Comparison of ENCODE assay signal across 8 cellular contexts in the genomic region with DNA sequence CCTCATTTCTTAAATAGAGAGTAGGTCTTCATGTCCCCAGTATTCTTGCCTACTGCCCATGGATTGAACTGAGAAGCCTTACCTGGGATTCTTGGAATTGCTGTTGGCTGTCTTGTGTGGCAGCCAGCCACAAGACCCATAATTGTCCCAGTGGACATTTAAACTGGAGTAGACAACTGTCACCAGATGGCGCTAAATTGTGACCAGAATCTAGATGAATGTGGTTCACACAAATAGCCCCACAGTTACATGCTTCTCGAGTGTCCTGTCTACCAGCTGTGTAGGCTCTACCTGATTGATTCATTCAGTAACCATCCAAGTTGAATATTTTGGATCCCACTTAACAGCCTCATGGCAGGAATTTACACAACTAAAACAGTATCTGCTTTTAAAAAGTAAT.
A peak's percentile ranks its signal among the peaks of the same experiment; 100 is the strongest.
DNase-seq lines count a peak whose midpoint lies in the region; ATAC-seq, FAIRE-seq and TF ChIP-seq lines count a peak whose summit lies in the region.

No MANE protein-coding gene starts in this region.

- no peak overlapping the region for H3K4me3 Mint-ChIP-seq in activated naive CD8-positive, alpha-beta T cell treated with anti-CD3 and anti-CD28 coated beads, Interleukin-2, amount 50 U/mL, for 24 hours
- no peak overlapping the region for H3K4me3 Mint-ChIP-seq in activated naive CD8-positive, alpha-beta T cell treated with anti-CD3 and anti-CD28 coated beads for 36 hours
- H3K4me3 Mint-ChIP-seq in memory B cell = no peak overlapping the region
- no peak overlapping the region for H3K4me3 Mint-ChIP-seq in activated T-helper 2 cell treated with anti-CD3 and anti-CD28 coated beads, Interferon-gamma antibody, Interleukin-2, Interleukin-4, amounts not matched to agents 10 μg/mL and 5 μg/mL and 100 μg/mL, durations not matched to agents 14 hours and 24 hours and 36 hours (ENCODE audit: low read depth)

- CTCF ChIA-PET in K562 (lab: Yijun Ruan, JAX; ENCODE audit: low intra/inter-chr PET ratio) = interaction anchor here (0.6 to 1.1 kb wide), 2 partner anchors 19 to 61 kb away, joined by 3 read pairs; no protein-coding TSS in a partner anchor

- no peaks in the 10 kb centered on the region for H3K27me3 ChIP-seq in K562 (ENCODE audit: control insufficient read depth in 2 of 2, insufficient read depth in 2 of 2, low read length in 2 of 2)

- H3K4me2 ChIP-seq in K562 (ENCODE audit: insufficient read depth, low read length) = no peak overlapping the region

- H2AFZ ChIP-seq in K562 (ENCODE audit: low read depth, low read length) = no peak overlapping the region

- no peaks in the 10 kb centered on the region for H3K36me3 Mint-ChIP-seq in activated naive CD8-positive, alpha-beta T cell treated with anti-CD3 and anti-CD28 coated beads, Interleukin-2, amount 50 U/mL, for 24 hours (ENCODE audit: low read depth)
- H3K36me3 Mint-ChIP-seq in activated naive CD8-positive, alpha-beta T cell treated with anti-CD3 and anti-CD28 coated beads for 36 hours = peaks cover 9% of the 10 kb centered on the region
- H3K36me3 Mint-ChIP-seq in memory B cell = no peaks in the 10 kb centered on the region
- H3K36me3 Mint-ChIP-seq in activated T-helper 2 cell treated with anti-CD3 and anti-CD28 coated beads, Interferon-gamma antibody, Interleukin-2, Interleukin-4, amounts not matched to agents 10 μg/mL and 5 μg/mL and 100 μg/mL, durations not matched to agents 14 hours and 24 hours and 36 hours (ENCODE audit: low read depth) = no peaks in the 10 kb centered on the region

- TF ChIP-seq EP300 in K562 (IDR thresholded peaks at IDR 0.05; ENCODE audit: low read length) = no peak

- peak; percentile 76 for FAIRE-seq in K562 (lab: Jason Lieb, UNC)

- BruUV-seq in K562 (replicated peaks; lab: Mats Ljungman, UMichigan) = no TSS peak

- peaks cover 76% of the 10 kb centered on the region for H3K79me2 ChIP-seq in K562 (ENCODE audit: control insufficient read depth, insufficient read depth, low read length)

- H3K9me3 Mint-ChIP-seq in activated naive CD8-positive, alpha-beta T cell treated with anti-CD3 and anti-CD28 coated beads, Interleukin-2, amount 50 U/mL, for 24 hours = no peaks in the 10 kb centered on the region
- no peaks in the 10 kb centered on the region for H3K9me3 Mint-ChIP-seq in activated naive CD8-positive, alpha-beta T cell treated with anti-CD3 and anti-CD28 coated beads for 36 hours
- H3K9me3 Mint-ChIP-seq in memory B cell = no peaks in the 10 kb centered on the region
- no peaks in the 10 kb centered on the region for H3K9me3 Mint-ChIP-seq in activated T-helper 2 cell treated with anti-CD3 and anti-CD28 coated beads, Interferon-gamma antibody, Interleukin-2, Interleukin-4, amounts not matched to agents 10 μg/mL and 5 μg/mL and 100 μg/mL, durations not matched to agents 14 hours and 24 hours and 36 hours

- TF ChIP-seq CTCF in K562 (IDR thresholded peaks at IDR 0.05 in 2 of 3, conservative IDR thresholded peaks at IDR 0.05 in 1 of 3; ENCODE audit: insufficient read depth in 2 of 3, low read depth in 1 of 3, low read length in 3 of 3) = peak; percentile 67 to 72 (median 68)

- WGBS in K562 (ENCODE audit: insufficient coverage, low coverage, missing lambda C conversion rate) = 0% methylated on average over 2 of the region's 2 CpGs

- no peaks in the 10 kb centered on the region for H3K9me3 ChIP-seq in K562 (replicated peaks; ENCODE audit: control insufficient read depth, insufficient read depth, low read depth, low read length)

- no peak for TF ChIP-seq POLR2A in K562 (conservative IDR thresholded peaks at IDR 0.05)

- no peak for DNase-seq in activated naive CD8-positive, alpha-beta T cell treated with anti-CD3 and anti-CD28 coated beads, Interleukin-2, amount 50 U/mL, for 24 hours
- DNase-seq in activated naive CD8-positive, alpha-beta T cell treated with anti-CD3 and anti-CD28 coated beads for 36 hours = no peak
- DNase-seq in NCI-H226 (peak; percentile 55), K562 (ENCODE audit: extremely low read depth in 1 of 4, low spot score in 3 of 4) (peak; percentile 21 to 76 (median 41)), memory B cell (ENCODE audit: low spot score in 2 of 2) (no peak)
- DNase-seq in effector CD4-positive, alpha-beta T cell = no peak
- DNase-seq in activated T-helper 2 cell treated with anti-CD3 and anti-CD28 coated beads, Interferon-gamma antibody, Interleukin-2, Interleukin-4, amounts not matched to agents 10 μg/mL and 5 μg/mL and 100 μg/mL, durations not matched to agents 14 hours and 24 hours and 36 hours (ENCODE audit: low spot score) = no peak

- H3K4me3 ChIP-seq in K562 = no peak overlapping the region

- H3K36me3 ChIP-seq in K562 (ENCODE audit: control insufficient read depth, insufficient read depth, low read length) = no peaks in the 10 kb centered on the region

- H3K27ac Mint-ChIP-seq in activated naive CD8-positive, alpha-beta T cell treated with anti-CD3 and anti-CD28 coated beads, Interleukin-2, amount 50 U/mL, for 24 hours = peak overlapping the region; percentile 60
- no peak overlapping the region for H3K27ac Mint-ChIP-seq in activated naive CD8-positive, alpha-beta T cell treated with anti-CD3 and anti-CD28 coated beads for 36 hours
- H3K27ac Mint-ChIP-seq in memory B cell = peak overlapping the region; percentile 38
- no peak overlapping the region for H3K27ac Mint-ChIP-seq in activated T-helper 2 cell treated with anti-CD3 and anti-CD28 coated beads, Interferon-gamma antibody, Interleukin-2, Interleukin-4, amounts not matched to agents 10 μg/mL and 5 μg/mL and 100 μg/mL, durations not matched to agents 14 hours and 24 hours and 36 hours

- TF ChIP-seq RAD21 in K562 (CRISPR knock-in tag; conservative IDR thresholded peaks at IDR 0.05 in 1 of 2, IDR thresholded peaks at IDR 0.05 in 1 of 2) = peak; percentile 46 to 71

- no peak overlapping the region for H3K9ac ChIP-seq in K562 (ENCODE audit: insufficient read depth in 1 of 2, low read depth in 2 of 2, low read length in 2 of 2)

- H3K27ac ChIP-seq in K562 (ENCODE audit: extremely low read depth, low read depth, low read length) = no peak overlapping the region

- intact Hi-C loops in K562 (cut with micrococcal nuclease) = loop anchor here (2.0 kb wide), 1 partner anchor 60 kb away; no protein-coding TSS in a partner anchor
- intact Hi-C loops in activated T-helper 2 cell treated with anti-CD3 and anti-CD28 coated beads, Interferon-gamma antibody, Interleukin-2, Interleukin-4, amounts not matched to agents 10 μg/mL and 5 μg/mL and 100 μg/mL, durations not matched to agents 14 hours and 24 hours and 36 hours (cut with micrococcal nuclease) = loop anchor here (2.0 kb wide), 1 partner anchor 52 kb away; no protein-coding TSS in a partner anchor

- H3K9me1 ChIP-seq in K562 (ENCODE audit: control insufficient read depth, insufficient read depth, low read length) = no peaks in the 10 kb centered on the region

- H3K4me1 ChIP-seq in K562 (replicated peaks in 1 of 2; ENCODE audit: control insufficient read depth in 2 of 2, insufficient read depth in 2 of 2, low read length in 2 of 2) = peaks cover 0 to 18% of the 10 kb centered on the region in 2 experiments; a peak in 2 of 5 replicates

- POLR2A ChIA-PET in K562 (lab: Yijun Ruan, JAX) = interaction anchor here (0.5 to 1.6 kb wide), 4 partner anchors 19 to 1203 kb away, joined by 3 to 4 read pairs (median 4); no protein-coding TSS in a partner anchor

- ATAC-seq in activated naive CD8-positive, alpha-beta T cell treated with anti-CD3 and anti-CD28 coated beads, Interleukin-2, amount 50 U/mL, for 24 hours = no peak
- ATAC-seq in HG02884 (IDR thresholded peaks at IDR 0.05; ENCODE audit: unreplicated experiment) (peak; percentile 66), K562 (peak; percentile 93), memory B cell (ENCODE audit: low read depth) (peak; percentile 64)

- no peaks in the 10 kb centered on the region for H3K27me3 Mint-ChIP-seq in activated naive CD8-positive, alpha-beta T cell treated with anti-CD3 and anti-CD28 coated beads, Interleukin-2, amount 50 U/mL, for 24 hours
- no peaks in the 10 kb centered on the region for H3K27me3 Mint-ChIP-seq in activated naive CD8-positive, alpha-beta T cell treated with anti-CD3 and anti-CD28 coated beads for 36 hours
- H3K27me3 Mint-ChIP-seq in memory B cell = no peaks in the 10 kb centered on the region
- H3K27me3 Mint-ChIP-seq in activated T-helper 2 cell treated with anti-CD3 and anti-CD28 coated beads, Interferon-gamma antibody, Interleukin-2, Interleukin-4, amounts not matched to agents 10 μg/mL and 5 μg/mL and 100 μg/mL, durations not matched to agents 14 hours and 24 hours and 36 hours (ENCODE audit: low read depth) = no peaks in the 10 kb centered on the region

- H4K20me1 ChIP-seq in K562 (replicated peaks; ENCODE audit: control insufficient read depth, insufficient read depth, low read length) = peaks cover 18% of the 10 kb centered on the region

- peaks cover 92% of the 10 kb centered on the region for H3K4me1 Mint-ChIP-seq in activated naive CD8-positive, alpha-beta T cell treated with anti-CD3 and anti-CD28 coated beads, Interleukin-2, amount 50 U/mL, for 24 hours
- peaks cover 81% of the 10 kb centered on the region for H3K4me1 Mint-ChIP-seq in activated naive CD8-positive, alpha-beta T cell treated with anti-CD3 and anti-CD28 coated beads for 36 hours
- H3K4me1 Mint-ChIP-seq in memory B cell = peaks cover 69% of the 10 kb centered on the region
- peaks cover 55% of the 10 kb centered on the region for H3K4me1 Mint-ChIP-seq in activated T-helper 2 cell treated with anti-CD3 and anti-CD28 coated beads, Interferon-gamma antibody, Interleukin-2, Interleukin-4, amounts not matched to agents 10 μg/mL and 5 μg/mL and 100 μg/mL, durations not matched to agents 14 hours and 24 hours and 36 hours (ENCODE audit: low read depth)

- in situ Hi-C loops in K562 (cut with MboI) = loop anchor here (5.0 kb wide), 1 partner anchor 52 kb away; no protein-coding TSS in a partner anchor

TF ChIP-seq in K562, 482 proteins besides CTCF, POLR2A, EP300 and RAD21:
- TF ChIP-seq SMC3 (conservative IDR thresholded peaks at IDR 0.05; ENCODE audit: insufficient read depth, low read depth, low read length) = 0 out of 2 replicates have a peak, but pooled peaks have one; percentile 23
- no peak for TF ChIP-seq POU5F1 (IDR thresholded peaks at IDR 0.05; ENCODE audit: borderline replicate concordance, low read depth, low read length, partially characterized antibody)

Comparison
In these comparisons a context has a peak if more than half of its experiments do, and no peak if none do; other contexts are left out.
1. H3K27ac Mint-ChIP-seq: peak in activated naive CD8-positive, alpha-beta T cell treated with anti-CD3 and anti-CD28 coated beads, Interleukin-2, amount 50 U/mL, for 24 hours (single experiment) and memory B cell (single experiment); none in activated naive CD8-positive, alpha-beta T cell treated with anti-CD3 and anti-CD28 coated beads for 36 hours (single experiment) and activated T-helper 2 cell treated with anti-CD3 and anti-CD28 coated beads, Interferon-gamma antibody, Interleukin-2, Interleukin-4, amounts not matched to agents 10 μg/mL and 5 μg/mL and 100 μg/mL, durations not matched to agents 14 hours and 24 hours and 36 hours (single experiment).
2. DNase-seq: peak in NCI-H226 (single experiment) and K562 (4 of 4); none in activated naive CD8-positive, alpha-beta T cell treated with anti-CD3 and anti-CD28 coated beads, Interleukin-2, amount 50 U/mL, for 24 hours (single experiment), activated naive CD8-positive, alpha-beta T cell treated with anti-CD3 and anti-CD28 coated beads for 36 hours (single experiment), memory B cell (0 of 2), effector CD4-positive, alpha-beta T cell (single experiment) and activated T-helper 2 cell treated with anti-CD3 and anti-CD28 coated beads, Interferon-gamma antibody, Interleukin-2, Interleukin-4, amounts not matched to agents 10 μg/mL and 5 μg/mL and 100 μg/mL, durations not matched to agents 14 hours and 24 hours and 36 hours (single experiment).